Comparison of ENCODE assay signal across 23 cellular contexts in genomic region chr5:113267361-113267900, GRCh38.
DNase-seq lines count a peak whose midpoint lies in the region; ATAC-seq, FAIRE-seq and TF ChIP-seq lines count a peak whose summit lies in the region.
"Had no signal": no experiment of that assay in that cellular context is flagged by ENCODE, and none has a peak within 500 bp of the region (broad histone marks: within the 10 kb centered on the region; RNA-seq: fewer than 3 reads in every experiment).

No MANE protein-coding gene starts in this region.

- no peaks in the 10 kb centered on the region for H3K27me3 Mint-ChIP-seq in astrocyte (ENCODE audit: low read depth, unreplicated experiment)
- H3K27me3 Mint-ChIP-seq: CD4-positive, alpha-beta memory T cell had no signal

- no peak overlapping the region for H3K27ac Mint-ChIP-seq in astrocyte (ENCODE audit: unreplicated experiment)
- H3K27ac Mint-ChIP-seq: CD4-positive, alpha-beta memory T cell; HFFc6 had no signal

- H3K27me3 ChIP-seq in astrocyte (ENCODE audit: insufficient read depth, low read length) (no peaks in the 10 kb centered on the region), parathyroid adenoma (ENCODE audit: control insufficient read depth, insufficient read depth, low read length) (no peaks in the 10 kb centered on the region)
- H3K27me3 ChIP-seq: BLaER1, MG63 had no signal

- H3K36me3 ChIP-seq in HEK293 (ENCODE audit: control insufficient read depth in 2 of 2, insufficient read depth in 1 of 2, low read length in 2 of 2) (no peaks in the 10 kb centered on the region), astrocyte (ENCODE audit: insufficient read depth, low read length) (no peaks in the 10 kb centered on the region), parathyroid adenoma (ENCODE audit: control insufficient read depth, insufficient read depth, low read length) (no peaks in the 10 kb centered on the region)
- H3K36me3 ChIP-seq: BLaER1, MG63 had no signal

- no peaks in the 10 kb centered on the region for H3K36me3 Mint-ChIP-seq in astrocyte (ENCODE audit: low read depth, unreplicated experiment)
- H3K36me3 Mint-ChIP-seq: CD4-positive, alpha-beta memory T cell had no signal

- peaks cover 22% of the 10 kb centered on the region for H4K20me1 ChIP-seq in astrocyte (ENCODE audit: insufficient read depth, low read length)
- H4K20me1 ChIP-seq: BLaER1 had no signal

- H2AFZ ChIP-seq in astrocyte (ENCODE audit: low read depth, low read length): no peak overlapping the region
- H2AFZ ChIP-seq in parathyroid adenoma: no peak overlapping the region

- TF ChIP-seq CTCF in HEK293 (tag by site-specific recombination; IDR thresholded peaks at IDR 0.05) (no peak), astrocyte (IDR thresholded peaks at IDR 0.05; ENCODE audit: insufficient read depth, low read depth, low read length) (no peak), epithelial cell of esophagus (IDR thresholded peaks at IDR 0.05; ENCODE audit: insufficient read depth, low read depth, low read length, missing control alignments) (no peak), parathyroid adenoma (IDR thresholded peaks at IDR 0.05) (no peak)

- H3K9ac ChIP-seq in astrocyte (ENCODE audit: low read length) (no peak overlapping the region), parathyroid adenoma (no peak overlapping the region)
- H3K9ac ChIP-seq: BLaER1 had no signal

- peaks cover 2% of the 10 kb centered on the region for H3K9me3 Mint-ChIP-seq in astrocyte (ENCODE audit: unreplicated experiment)
- H3K9me3 Mint-ChIP-seq: HFFc6 had no signal

- CTCF ChIA-PET in HEK293 (lab: Yijun Ruan, JAX): interaction anchor here (0.5 to 1.2 kb wide), 3 partner anchors 31 to 271 kb away, joined by 3 read pairs; no protein-coding TSS in a partner anchor

- DNase-seq in astrocyte (ENCODE audit: low read depth): no peak
- peak; percentile 61 for DNase-seq in epithelial cell of esophagus (ENCODE audit: low read depth)
- DNase-seq in frontal cortex (ENCODE audit: low spot score in 2 of 2): no peak
- DNase-seq in left colon: no peak
- DNase-seq: Calu3; CD4-positive, alpha-beta memory T cell; HFFc6; IMR-90; MG63; NCI-H1092; NCI-H1436 treated with DMSO at 0.1 percent for 48 hours; NCI-H2029 treated with DMSO at 0.1 percent for 48 hours; NCI-H446 treated with DMSO at 0.1 percent for 48 hours; NCI-H748 treated with DMSO at 0.1 percent for 48 hours; SIG-M5 had no signal

- FAIRE-seq in astrocyte (lab: Jason Lieb, UNC) (peak; percentile 17), frontal cortex (lab: Jason Lieb, UNC) (no peak)
- FAIRE-seq: A549, HTR-8/SVneo had no signal

- intact Hi-C loops in left colon (cut with DNase I, micrococcal nuclease): no loop called here

- H3K4me3 ChIP-seq in HEK293 (ENCODE audit: low read depth, low read length) (no peak overlapping the region), astrocyte (ENCODE audit: insufficient read depth, low read depth, low read length) (no peak overlapping the region), epithelial cell of esophagus (ENCODE audit: low read length) (no peak overlapping the region), parathyroid adenoma (ENCODE audit: low read depth, low read length) (peak overlapping the region; percentile 47)
- H3K4me3 ChIP-seq: A549, BLaER1, MG63 had no signal

- no peaks in the 10 kb centered on the region for H3K9me3 ChIP-seq in HEK293 (ENCODE audit: control insufficient read depth, insufficient read depth, low read depth, low read length)
- H3K9me3 ChIP-seq in astrocyte (ENCODE audit: insufficient read depth, low read depth, low read length): no peaks in the 10 kb centered on the region
- no peaks in the 10 kb centered on the region for H3K9me3 ChIP-seq in parathyroid adenoma (ENCODE audit: control insufficient read depth, low read length)
- H3K9me3 ChIP-seq: A549, BLaER1, MG63 had no signal

- ATAC-seq in HG02884 (IDR thresholded peaks at IDR 0.05; ENCODE audit: unreplicated experiment): no peak
- no peak for ATAC-seq in GM21825 (IDR thresholded peaks at IDR 0.05; ENCODE audit: unreplicated experiment)
- ATAC-seq in left colon: no peak
- ATAC-seq: A549 had no signal

- peaks cover 34% of the 10 kb centered on the region for H3K79me2 ChIP-seq in astrocyte (ENCODE audit: insufficient read depth, low read length)
- H3K79me2 ChIP-seq in parathyroid adenoma: peaks cover 61% of the 10 kb centered on the region

- H3K4me1 ChIP-seq in HEK293 (ENCODE audit: control insufficient read depth, insufficient read depth, low read length) (peaks cover 49% of the 10 kb centered on the region), astrocyte (ENCODE audit: insufficient read depth, low read length) (peaks cover 31% of the 10 kb centered on the region), parathyroid adenoma (peaks cover 84% of the 10 kb centered on the region)
- H3K4me1 ChIP-seq: A549, BLaER1 had no signal

- H3K27ac ChIP-seq in HEK293 (ENCODE audit: extremely low read depth, low read depth, low read length): peak overlapping the region; percentile 37; the same call in 1 of the 2 replicates
- H3K27ac ChIP-seq in astrocyte (ENCODE audit: low read depth, low read length): no peak overlapping the region
- peak overlapping the region; percentile 79 for H3K27ac ChIP-seq in parathyroid adenoma
- H3K27ac ChIP-seq: A549, BLaER1, HL-60 had no signal

- H3K4me1 Mint-ChIP-seq in astrocyte (ENCODE audit: low read depth, unreplicated experiment): peaks cover 54% of the 10 kb centered on the region

- no peak overlapping the region for H3K4me2 ChIP-seq in astrocyte (ENCODE audit: low read length)
- peak overlapping the region; percentile 55 for H3K4me2 ChIP-seq in parathyroid adenoma (ENCODE audit: low read length)
- H3K4me2 ChIP-seq: A549, BLaER1 had no signal

- no peak overlapping the region for H3K4me3 Mint-ChIP-seq in astrocyte (ENCODE audit: unreplicated experiment)
- H3K4me3 Mint-ChIP-seq: CD4-positive, alpha-beta memory T cell; HFFc6 had no signal

- POLR2A ChIA-PET in HEK293 (lab: Yijun Ruan, JAX): no interaction called here

TF ChIP-seq in HEK293, 187 proteins besides CTCF, POLR2A, EP300 and RAD21:
- TF ChIP-seq BCL11A (tag by site-specific recombination; IDR thresholded peaks at IDR 0.05; ENCODE audit: low read depth) (no peak), ZNF157 (tag by site-specific recombination; IDR thresholded peaks at IDR 0.05) (no peak), ZNF529 (tag by site-specific recombination; IDR thresholded peaks at IDR 0.05; ENCODE audit: insufficient replicate concordance) (peak; percentile 47), WT1 (tag by site-specific recombination; IDR thresholded peaks at IDR 0.05) (peak; percentile 58; the same call in 1 of the 2 replicates)
TF ChIP-seq in HEK293: peak in this region for 2.
